Comparison of ENCODE assay signal across 9 cellular contexts in genomic region chr4:2570551-2571222, GRCh38. TPM values are rescaled to one million over a fixed set of nuclear protein-coding genes. Genes with fewer than 3 reads are reported as not detected.
A peak's percentile ranks its signal among the peaks of the same experiment; 100 is the strongest.
DNase-seq lines count a peak whose midpoint lies in the region; ATAC-seq, FAIRE-seq and TF ChIP-seq lines count a peak whose summit lies in the region.
"Had no signal": no experiment of that assay in that cellular context is flagged by ENCODE, and none has a peak within 500 bp of the region (broad histone marks: within the 10 kb centered on the region; RNA-seq: fewer than 3 reads in every experiment).

No MANE protein-coding gene starts in this region.

- peak overlapping the region; percentile 2 for H3K27ac ChIP-seq in psoas muscle
- H3K27ac ChIP-seq: thoracic aorta had no signal

- no peaks in the 10 kb centered on the region for H3K9me3 ChIP-seq in psoas muscle
- H3K9me3 ChIP-seq: thoracic aorta had no signal

- no peak for TF ChIP-seq CTCF in psoas muscle (IDR thresholded peaks at IDR 0.05)

- peaks cover 0 to 8% of the 10 kb centered on the region in 2 donors for H3K36me3 ChIP-seq in psoas muscle (ENCODE audit: insufficient read depth in 1 of 2, low read depth in 1 of 2)
- H3K36me3 ChIP-seq: thoracic aorta had no signal

- intact Hi-C loops in psoas muscle (cut with DNase I): no loop called here

- ATAC-seq in HG03442 (IDR thresholded peaks at IDR 0.05; ENCODE audit: unreplicated experiment) (peak; percentile 57), psoas muscle (peak; percentile 27 to 62 (median 50))

- no peak overlapping the region for H3K4me3 ChIP-seq in psoas muscle
- H3K4me3 ChIP-seq: thoracic aorta had no signal

- 57 to 80% (median 71%) methylated on average over 11 of the region's 11 CpGs for WGBS in psoas muscle, 3 donors

- no peaks in the 10 kb centered on the region for H3K27me3 ChIP-seq in psoas muscle (ENCODE audit: insufficient read depth in 3 of 3, low read length in 2 of 3)

- FAIRE-seq in GM19239 (lab: Jason Lieb, UNC): peak; percentile 94

- H3K4me1 ChIP-seq in psoas muscle: peaks cover 22% of the 10 kb centered on the region

- DNase-seq in GM19239 (ENCODE audit: insufficient read length, low spot score): peak; percentile 78
- peak; percentile 60 for DNase-seq in activated naive CD4-positive, alpha-beta T cell treated with anti-CD3 and anti-CD28 coated beads, Interleukin-2, amount 50 U/mL, for 16 hours
- peak in 1 of 2 donors; percentile 63 for DNase-seq in psoas muscle
- DNase-seq in putamen (ENCODE audit: low spot score): no peak
- no peak for DNase-seq in HUDEP-2 (lab: John Stamatoyannopoulos, UW; ENCODE audit: unreplicated experiment in 76 of 76)
- no peak for DNase-seq in RKO (ENCODE audit: low spot score)
- DNase-seq in EL: no peak

RNA-seq across cellular contexts. Expression of gene FAM193A, which starts 34.2 kb away (rescaled TPM):
- 10 to 100 TPM; 14.6 to 20.0 (median 17.9) TPM for total RNA-seq in psoas muscle
- 10 to 100 TPM in 1 of 3 donors, 1 to 10 TPM in 2; 7.5 to 14.4 (median 9.3) TPM for polyA plus RNA-seq in psoas muscle

Comparison
In these comparisons a context has a peak if more than half of its experiments do, and no peak if none do; other contexts are left out.
1. DNase-seq: peak in GM19239 (single experiment) and activated naive CD4-positive, alpha-beta T cell treated with anti-CD3 and anti-CD28 coated beads, Interleukin-2, amount 50 U/mL, for 16 hours (single experiment); none in putamen (single experiment), HUDEP-2 (0 of 76), RKO (single experiment) and EL (single experiment).